29 cellular contexts compared by ENCODE assay signal in genomic region chr9:14447103-14447502, GRCh38.
DNase-seq lines count a peak whose midpoint lies in the region; ATAC-seq, FAIRE-seq and TF ChIP-seq lines count a peak whose summit lies in the region.
"Had no signal": no experiment of that assay in that cellular context is flagged by ENCODE, and none has a peak within 500 bp of the region (broad histone marks: within the 10 kb centered on the region; RNA-seq: fewer than 3 reads in every experiment).

No MANE protein-coding gene starts in this region.

- intact Hi-C loops in K562 (cut with micrococcal nuclease): no loop called here

- POLR2A ChIA-PET in K562 (lab: Yijun Ruan, JAX): no interaction called here

- TF ChIP-seq EP300 in K562 (IDR thresholded peaks at IDR 0.05; ENCODE audit: low read length): no peak

- no peak overlapping the region for H3K4me2 ChIP-seq in Karpas-422 (ENCODE audit: low read depth, low read length, poor library complexity, severe bottlenecking)
- no peak overlapping the region for H3K4me2 ChIP-seq in K562 (ENCODE audit: insufficient read depth, low read length)
- H3K4me2 ChIP-seq: A549; BLaER1; BLaER1 treated with 17β-estradiol and CSF1 and Interleukin-3, amounts not matched to agents 10 nM and 100 nM had no signal

- H3K9me3 ChIP-seq in Karpas-422 (ENCODE audit: low read length) (no peaks in the 10 kb centered on the region), K562 (replicated peaks; ENCODE audit: control insufficient read depth, insufficient read depth, low read depth, low read length) (no peaks in the 10 kb centered on the region)
- H3K9me3 ChIP-seq: BE2C, BLaER1, Caco-2 had no signal

- H3K36me3 ChIP-seq in Karpas-422 (ENCODE audit: insufficient read depth, low read length) (no peaks in the 10 kb centered on the region), K562 (ENCODE audit: control insufficient read depth, insufficient read depth, low read length) (no peaks in the 10 kb centered on the region)
- H3K36me3 ChIP-seq: BE2C; BLaER1; BLaER1 treated with 17β-estradiol and CSF1 and Interleukin-3, amounts not matched to agents 10 nM and 100 nM had no signal

- TF ChIP-seq RAD21 in K562 (CRISPR knock-in tag; conservative IDR thresholded peaks at IDR 0.05 in 1 of 2, IDR thresholded peaks at IDR 0.05 in 1 of 2): no peak

- TF ChIP-seq CTCF in K562 (IDR thresholded peaks at IDR 0.05 in 2 of 3, conservative IDR thresholded peaks at IDR 0.05 in 1 of 3; ENCODE audit: insufficient read depth in 2 of 3, low read depth in 1 of 3, low read length in 3 of 3): no peak

- TF ChIP-seq POLR2A in K562 (conservative IDR thresholded peaks at IDR 0.05): no peak

- H3K4me1 ChIP-seq in Karpas-422 (ENCODE audit: low read length): no peaks in the 10 kb centered on the region
- peaks cover 0 to 1% of the 10 kb centered on the region in 2 experiments; a peak in 3 of 5 replicates for H3K4me1 ChIP-seq in K562 (replicated peaks in 1 of 2; ENCODE audit: control insufficient read depth in 2 of 2, insufficient read depth in 2 of 2, low read length in 2 of 2)
- H3K4me1 ChIP-seq: A549; BE2C; BLaER1; BLaER1 treated with 17β-estradiol and CSF1 and Interleukin-3, amounts not matched to agents 10 nM and 100 nM; Caco-2 had no signal

- no peaks in the 10 kb centered on the region for H3K9me2 ChIP-seq in Karpas-422 (replicated peaks; ENCODE audit: insufficient read depth, low read length)

- WGBS in K562 (ENCODE audit: insufficient coverage, low coverage, missing lambda C conversion rate): 26% methylated on average over 3 of the region's 3 CpGs

- H3K27me3 ChIP-seq in Karpas-422 (ENCODE audit: low read length): no peaks in the 10 kb centered on the region
- no peaks in the 10 kb centered on the region; a peak in 1 of 5 replicates for H3K27me3 ChIP-seq in K562 (ENCODE audit: control insufficient read depth in 2 of 2, insufficient read depth in 2 of 2, low read length in 2 of 2)
- H3K27me3 ChIP-seq: BE2C; BLaER1; BLaER1 treated with 17β-estradiol and CSF1 and Interleukin-3, amounts not matched to agents 10 nM and 100 nM had no signal

- no peak for DNase-seq in Karpas-422
- DNase-seq in K562 (ENCODE audit: extremely low read depth in 1 of 4, low spot score in 3 of 4): no peak
- no peak for DNase-seq in DMS79 (lab: John Stamatoyannopoulos, UW)
- DNase-seq: 8988T; ACHN; AML-193; BE2C; C1 segment of cervical spinal cord; Caco-2; Calu3; CD4-positive, alpha-beta memory T cell; CD4-positive, alpha-beta T cell; CD4-positive, CD25-positive, alpha-beta regulatory T cell; CD8-positive, alpha-beta memory T cell; CD8-positive, alpha-beta T cell; COR-L47; DMS 273 treated with DMSO at 0.1 percent for 48 hours; DMS153; DMS53; DMS79 treated with DMSO at 0.1 percent for 48 hours; DND-41; EL had no signal

- H3K9ac ChIP-seq in Karpas-422 (ENCODE audit: low read length): no peak overlapping the region
- H3K9ac ChIP-seq in K562 (ENCODE audit: insufficient read depth in 1 of 2, low read depth in 2 of 2, low read length in 2 of 2): no peak overlapping the region
- H3K9ac ChIP-seq: BLaER1; BLaER1 treated with 17β-estradiol and CSF1 and Interleukin-3, amounts not matched to agents 10 nM and 100 nM had no signal

- no peak for FAIRE-seq in K562 (lab: Jason Lieb, UNC)
- FAIRE-seq: A549, D721Med had no signal

- H3K27ac ChIP-seq in Karpas-422 (ENCODE audit: low read length) (no peak overlapping the region), K562 (ENCODE audit: extremely low read depth, low read depth, low read length) (no peak overlapping the region)
- H3K27ac ChIP-seq: 22Rv1; A549; BLaER1; BLaER1 treated with 17β-estradiol and CSF1 and Interleukin-3, amounts not matched to agents 10 nM and 100 nM; C4-2B had no signal

- CTCF ChIA-PET in K562 (lab: Yijun Ruan, JAX; ENCODE audit: low intra/inter-chr PET ratio): no interaction called here

- ATAC-seq in K562 (no peak), GM19463 (IDR thresholded peaks at IDR 0.05; ENCODE audit: unreplicated experiment) (no peak)
- ATAC-seq: A549; CD8-positive, alpha-beta T cell had no signal

- H3K4me3 ChIP-seq in Karpas-422 (ENCODE audit: low read length): no peak overlapping the region
- H3K4me3 ChIP-seq in K562: no peak overlapping the region
- H3K4me3 ChIP-seq: A549; BLaER1; BLaER1 treated with 17β-estradiol and CSF1 and Interleukin-3, amounts not matched to agents 10 nM and 100 nM had no signal

- H3K9me1 ChIP-seq in K562 (ENCODE audit: control insufficient read depth, insufficient read depth, low read length): no peaks in the 10 kb centered on the region

- H3K79me2 ChIP-seq in Karpas-422 (ENCODE audit: low read length) (no peaks in the 10 kb centered on the region), K562 (ENCODE audit: control insufficient read depth, insufficient read depth, low read length) (no peaks in the 10 kb centered on the region)

- H2AFZ ChIP-seq in Karpas-422 (ENCODE audit: low read length): 0 out of 2 replicates have a peak overlapping the region, but pooled peaks have one; percentile 24
- no peak overlapping the region for H2AFZ ChIP-seq in K562 (ENCODE audit: low read depth, low read length)

- in situ Hi-C loops in K562 (cut with MboI): loop anchor here (10.0 to 25.0 kb wide), 3 partner anchors 318 to 1010 kb away; no protein-coding TSS in a partner anchor

- no peaks in the 10 kb centered on the region for H4K20me1 ChIP-seq in Karpas-422 (ENCODE audit: insufficient read depth, low read depth, low read length)
- H4K20me1 ChIP-seq in K562 (replicated peaks; ENCODE audit: control insufficient read depth, insufficient read depth, low read length): no peaks in the 10 kb centered on the region
- H4K20me1 ChIP-seq: BLaER1; BLaER1 treated with 17β-estradiol and CSF1 and Interleukin-3, amounts not matched to agents 10 nM and 100 nM had no signal

- no TSS peak for BruUV-seq in K562 (replicated peaks; lab: Mats Ljungman, UMichigan)

TF ChIP-seq in K562, 482 proteins besides CTCF, POLR2A, EP300 and RAD21:
- TF ChIP-seq NCOR1 (IDR thresholded peaks at IDR 0.05) (no peak), TAL1 (IDR thresholded peaks at IDR 0.05) (no peak), SOX6 (IDR thresholded peaks at IDR 0.05) (no peak), RBM15 (IDR thresholded peaks at IDR 0.05; ENCODE audit: insufficient read depth, low read length) (no peak), SMARCA4 (IDR thresholded peaks at IDR 0.05) (no peak), FOXJ3 (CRISPR knock-in tag; IDR thresholded peaks at IDR 0.05) (no peak), ZNF41 (CRISPR knock-in tag; conservative IDR thresholded peaks at IDR 0.05) (peak; percentile 90), ILK (tag; IDR thresholded peaks at IDR 0.05; ENCODE audit: borderline replicate concordance, low read depth) (no peak)
